Comparison of ENCODE assay signal across 8 cellular contexts in the genomic region with DNA sequence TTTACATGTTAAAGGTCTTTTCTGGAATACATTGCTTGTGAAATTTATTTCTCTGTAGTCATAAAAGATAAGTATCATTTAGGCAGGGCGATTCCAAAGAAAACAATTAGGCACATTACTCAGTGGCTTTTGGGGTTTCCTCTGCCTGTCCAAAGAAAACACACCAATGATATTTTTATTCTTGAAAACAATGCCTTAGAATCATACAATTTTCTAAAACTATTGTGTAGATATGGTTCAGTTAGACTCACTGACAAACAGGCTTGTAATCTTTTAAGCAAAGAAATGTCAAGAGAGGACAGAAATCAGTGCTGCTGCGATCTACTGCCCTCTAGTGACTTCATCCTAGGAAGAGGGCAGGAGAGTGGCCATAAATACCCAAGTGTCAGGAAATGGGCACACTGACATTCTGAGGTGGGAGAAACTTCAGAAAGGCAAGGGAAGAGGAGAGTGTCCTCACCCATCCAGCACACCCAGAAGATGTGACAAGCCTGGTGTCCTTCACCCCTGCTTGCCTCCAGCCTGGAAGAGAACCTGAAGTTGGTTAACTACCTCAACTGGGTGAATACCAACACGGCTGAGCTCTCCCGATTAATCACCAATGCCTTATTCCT.
DNase-seq lines count a peak whose midpoint lies in the region; ATAC-seq and TF ChIP-seq lines count a peak whose summit lies in the region.

No MANE protein-coding gene starts in this region.

- ATAC-seq in activated T-cell treated with anti-CD3 and anti-CD28 coated beads, Interleukin-2, amount 50 U/mL, for 4 hours = peak; percentile 11 to 31
- ATAC-seq in omental fat pad (ENCODE audit: low FRiP score) (peak; percentile 45), HG02970 (IDR thresholded peaks at IDR 0.05; ENCODE audit: low FRiP score, unreplicated experiment) (no peak)

- no peaks in the 10 kb centered on the region for H3K27me3 Mint-ChIP-seq in activated T-cell treated with anti-CD3 and anti-CD28 coated beads, Interleukin-2, amount 50 U/mL, for 4 hours (ENCODE audit: low read depth)

- peaks cover 44% of the 10 kb centered on the region for H3K4me1 Mint-ChIP-seq in activated T-cell treated with anti-CD3 and anti-CD28 coated beads, Interleukin-2, amount 50 U/mL, for 4 hours (ENCODE audit: low read depth)

- peak in 1 of 3 donors; percentile 7 for TF ChIP-seq CTCF in omental fat pad (IDR thresholded peaks at IDR 0.05)

- peak; percentile 22 for DNase-seq in activated T-cell treated with anti-CD3 and anti-CD28 coated beads, Interleukin-2, amount 50 U/mL, for 4 hours
- DNase-seq in activated T-cell treated with anti-CD3 and anti-CD28 coated beads for 4 hours = no peak
- peak; percentile 61 for DNase-seq in M059J (ENCODE audit: low read depth)
- peak; percentile 38 for DNase-seq in activated CD4-positive, alpha-beta T cell treated with anti-CD3 and anti-CD28 coated beads for 48 hours
- DNase-seq in fibroblast of peridontal ligament (ENCODE audit: extremely low read depth) = peak; percentile 66
- DNase-seq in omental fat pad (ENCODE audit: low spot score) = no peak
- no peak for DNase-seq in KG1 (lab: John Stamatoyannopoulos, UW)

- H3K36me3 Mint-ChIP-seq in activated T-cell treated with anti-CD3 and anti-CD28 coated beads, Interleukin-2, amount 50 U/mL, for 4 hours (ENCODE audit: insufficient read depth) = peaks cover 31% of the 10 kb centered on the region

- H3K9me3 Mint-ChIP-seq in activated T-cell treated with anti-CD3 and anti-CD28 coated beads, Interleukin-2, amount 50 U/mL, for 4 hours = no peaks in the 10 kb centered on the region

- H3K4me3 Mint-ChIP-seq in activated T-cell treated with anti-CD3 and anti-CD28 coated beads, Interleukin-2, amount 50 U/mL, for 4 hours = peak overlapping the region; percentile 10

Comparison
In these comparisons a context has a peak if more than half of its experiments do, and no peak if none do; other contexts are left out.
1. DNase-seq: peak in activated T-cell treated with anti-CD3 and anti-CD28 coated beads, Interleukin-2, amount 50 U/mL, for 4 hours (single experiment), M059J (single experiment), activated CD4-positive, alpha-beta T cell treated with anti-CD3 and anti-CD28 coated beads for 48 hours (single experiment) and fibroblast of peridontal ligament (single experiment); none in activated T-cell treated with anti-CD3 and anti-CD28 coated beads for 4 hours (single experiment), omental fat pad (single experiment) and KG1 (single experiment).